ENCODE assay signal across 8 cellular contexts in genomic region chr1:110312188-110313121, GRCh38. TPM values are rescaled to one million over a fixed set of nuclear protein-coding genes. Genes with fewer than 3 reads are reported as not detected.
DNase-seq lines count a peak whose midpoint lies in the region; ATAC-seq and TF ChIP-seq lines count a peak whose summit lies in the region.

No MANE protein-coding gene starts in this region.

- TF ChIP-seq CTCF in epithelial cell of esophagus (IDR thresholded peaks at IDR 0.05; ENCODE audit: insufficient read depth, low read depth, low read length, missing control alignments) (peak; percentile 98), mucosa of descending colon (IDR thresholded peaks at IDR 0.05) (peak; percentile 78)

- no peaks in the 10 kb centered on the region for H3K36me3 ChIP-seq in mucosa of descending colon (ENCODE audit: low read depth)

- ATAC-seq in HG03521 (IDR thresholded peaks at IDR 0.05; ENCODE audit: unreplicated experiment) (peak; percentile 58), mucosa of descending colon (peak; percentile 98), HG02623 (IDR thresholded peaks at IDR 0.05; ENCODE audit: unreplicated experiment) (no peak)

- peaks cover 8% of the 10 kb centered on the region for H3K4me1 ChIP-seq in mucosa of descending colon (ENCODE audit: low read depth)

- H3K9me3 ChIP-seq in mucosa of descending colon, result no peaks in the 10 kb centered on the region

- intact Hi-C loops in mucosa of descending colon (cut with DNase I, micrococcal nuclease), result loop anchor here (1.0 to 2.0 kb wide), 2 partner anchors 105 to 108 kb away; no protein-coding TSS in a partner anchor

- DNase-seq in DMS114 treated with DMSO at 0.1 percent for 48 hours (lab: John Stamatoyannopoulos, UW; ENCODE audit: unreplicated experiment) (peak; percentile 41), NOMO-1 treated with dmso at 0.1 percent for 144 hours (lab: John Stamatoyannopoulos, UW; ENCODE audit: unreplicated experiment) (peak; percentile 51), epithelial cell of esophagus (ENCODE audit: low read depth) (peak; percentile 80), mucosa of descending colon (peak; percentile 68 to 86 (median 83))
- DNase-seq in activated CD8-positive, alpha-beta memory T cell treated with anti-CD3 and anti-CD28 coated beads, Interleukin-2, amount 50 U/mL, for 48 hours, result peak; percentile 82
- peak; percentile 37 to 55 for DNase-seq in stimulated activated CD8-positive, alpha-beta memory T cell treated with anti-CD3 and anti-CD28 coated beads, Interleukin-4, amount 100 ng/mL, for 4 hours (ENCODE audit: low read depth in 2 of 2, low spot score in 1 of 2)

- H3K4me3 ChIP-seq in epithelial cell of esophagus (ENCODE audit: low read length) (no peak overlapping the region), mucosa of descending colon (no peak overlapping the region)

RNA-seq across cellular contexts. Expression of gene RBM15, which starts 26.7 kb away (rescaled TPM):
- total RNA-seq in mucosa of descending colon, result 10 to 100 TPM; 24.1 to 29.0 (median 26.7) TPM
